ENCODE assay signal across 23 cellular contexts in the genomic region with DNA sequence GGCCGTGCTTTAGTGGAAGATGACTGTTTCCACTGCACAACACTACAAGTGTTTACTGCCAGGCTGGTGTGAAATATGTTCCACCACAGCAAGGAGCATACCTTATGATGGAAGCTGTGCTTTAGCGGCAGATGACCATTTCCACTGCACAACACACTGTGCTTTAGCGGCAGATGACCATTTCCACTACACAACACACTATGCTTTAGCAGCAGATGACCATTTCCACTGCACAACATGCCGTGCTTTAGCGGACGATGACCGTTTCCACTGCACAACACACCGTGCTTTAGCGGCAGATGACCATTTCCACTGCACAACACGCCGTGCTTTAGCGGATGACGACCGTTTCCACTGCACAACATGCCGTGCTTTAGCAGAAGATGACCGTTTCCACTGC. TPM values are rescaled to one million over a fixed set of nuclear protein-coding genes. Genes with fewer than 3 reads are reported as not detected.
DNase-seq lines count a peak whose midpoint lies in the region; ATAC-seq, FAIRE-seq and TF ChIP-seq lines count a peak whose summit lies in the region.
"Had no signal": no experiment of that assay in that cellular context is flagged by ENCODE, and none has a peak within 500 bp of the region (broad histone marks: within the 10 kb centered on the region; RNA-seq: fewer than 3 reads in every experiment).

No MANE protein-coding gene starts in this region.

- 96% methylated on average over 11 of the region's 16 CpGs for WGBS in K562 (ENCODE audit: insufficient coverage, low coverage, missing lambda C conversion rate)
- no CpG with 5 or more reads among the region's 16 CpGs for WGBS in neuronal stem cell (ENCODE audit: extremely low coverage in 2 of 2, insufficient read length in 2 of 2, insufficient replicate concordance in 1 of 2), 2 donors

- TF ChIP-seq POLR2A in K562 (conservative IDR thresholded peaks at IDR 0.05): no peak

- no peak for TF ChIP-seq CTCF in OCI-LY3 (IDR thresholded peaks at IDR 0.05; ENCODE audit: low read depth, low read length)
- no peak for TF ChIP-seq CTCF in K562 (IDR thresholded peaks at IDR 0.05 in 2 of 3, conservative IDR thresholded peaks at IDR 0.05 in 1 of 3; ENCODE audit: insufficient read depth in 2 of 3, low read depth in 1 of 3, low read length in 3 of 3)

- no peak overlapping the region for H3K23ac ChIP-seq in neuronal stem cell (ENCODE audit: low read depth, low read length, poor library complexity)

- peaks cover 20% of the 10 kb centered on the region for H3K4me1 ChIP-seq in OCI-LY3 (ENCODE audit: low read length)
- H3K4me1 ChIP-seq in K562 (replicated peaks in 1 of 2; ENCODE audit: control insufficient read depth in 2 of 2, insufficient read depth in 2 of 2, low read length in 2 of 2): peaks cover 3 to 4% of the 10 kb centered on the region in 2 experiments; a peak in 2 of 5 replicates
- no peaks in the 10 kb centered on the region for H3K4me1 ChIP-seq in neuronal stem cell (ENCODE audit: control insufficient read depth in 2 of 2, insufficient read depth in 1 of 2, low read depth in 1 of 2, low read length in 2 of 2)
- H3K4me1 ChIP-seq: A549; BLaER1 treated with 17β-estradiol and CSF1 and Interleukin-3, amounts not matched to agents 10 nM and 100 nM; Caco-2 had no signal

- H3K79me2 ChIP-seq in OCI-LY3 (ENCODE audit: low read length) (no peaks in the 10 kb centered on the region), K562 (ENCODE audit: control insufficient read depth, insufficient read depth, low read length) (peaks cover 8% of the 10 kb centered on the region)

- no peaks in the 10 kb centered on the region for H3K79me1 ChIP-seq in neuronal stem cell (ENCODE audit: low read depth, low read length)

- intact Hi-C loops in K562 (cut with micrococcal nuclease): no loop called here

- no peak overlapping the region for H4K91ac ChIP-seq in neuronal stem cell (ENCODE audit: low read depth, low read length, poor library complexity)

- H3K14ac ChIP-seq in neuronal stem cell (ENCODE audit: low read length): no peak overlapping the region

- H3K9ac ChIP-seq in OCI-LY3 (ENCODE audit: low read length) (no peak overlapping the region; the same call in 1 of the 2 replicates), K562 (ENCODE audit: insufficient read depth in 1 of 2, low read depth in 2 of 2, low read length in 2 of 2) (no peak overlapping the region), neuronal stem cell (ENCODE audit: low read depth, low read length, poor library complexity) (peak overlapping the region; percentile 70)
- H3K9ac ChIP-seq: BLaER1 treated with 17β-estradiol and CSF1 and Interleukin-3, amounts not matched to agents 10 nM and 100 nM had no signal

- no peak overlapping the region for H2BK120ac ChIP-seq in neuronal stem cell (ENCODE audit: low read depth, low read length)

- FAIRE-seq in K562 (lab: Jason Lieb, UNC): no peak
- FAIRE-seq: A549, D721Med, G401.6, GM12892, GM18507 had no signal

- peak overlapping the region; percentile 26 for H3K4me3 Mint-ChIP-seq in activated T-cell treated with anti-CD3 and anti-CD28 coated beads, Interleukin-2, amount 50 U/mL, for 4 hours
- no peak overlapping the region for H3K4me3 Mint-ChIP-seq in activated T-cell treated with anti-CD3 and anti-CD28 coated beads, Interleukin-2, amount 50 U/mL, for 72 hours
- H3K4me3 Mint-ChIP-seq: B cell; CD8-positive, alpha-beta T cell had no signal

- H3K4me2 ChIP-seq in OCI-LY3 (ENCODE audit: low read length) (no peak overlapping the region), K562 (ENCODE audit: insufficient read depth, low read length) (no peak overlapping the region), neuronal stem cell (ENCODE audit: insufficient read depth, low read length, poor library complexity, severe bottlenecking) (no peak overlapping the region)
- H3K4me2 ChIP-seq: A549; BLaER1 treated with 17β-estradiol and CSF1 and Interleukin-3, amounts not matched to agents 10 nM and 100 nM had no signal

- peaks cover 39% of the 10 kb centered on the region for H3K9me3 ChIP-seq in OCI-LY3 (ENCODE audit: insufficient read depth, low read length)
- peaks cover 3% of the 10 kb centered on the region; the same call in 1 of the 2 replicates for H3K9me3 ChIP-seq in K562 (replicated peaks; ENCODE audit: control insufficient read depth, insufficient read depth, low read depth, low read length)
- H3K9me3 ChIP-seq in neuronal stem cell (replicated peaks in 1 of 2; ENCODE audit: control insufficient read depth in 2 of 2, insufficient read depth in 1 of 2, low read depth in 1 of 2, low read length in 2 of 2): peaks cover 0 to 8% of the 10 kb centered on the region in 2 donors
- H3K9me3 ChIP-seq: Caco-2 had no signal

- H2AFZ ChIP-seq in OCI-LY3 (ENCODE audit: low read depth, low read length): peak overlapping the region; percentile 23; the same call in 1 of the 2 replicates
- H2AFZ ChIP-seq in K562 (ENCODE audit: low read depth, low read length): no peak overlapping the region
- no peak overlapping the region for H2AFZ ChIP-seq in neuronal stem cell (ENCODE audit: low read length)

- TF ChIP-seq EP300 in K562 (IDR thresholded peaks at IDR 0.05; ENCODE audit: low read length): no peak

- H3K9me1 ChIP-seq in K562 (ENCODE audit: control insufficient read depth, insufficient read depth, low read length): no peaks in the 10 kb centered on the region

- POLR2A ChIA-PET in K562 (lab: Yijun Ruan, JAX): no interaction called here

- H3K27me3 Mint-ChIP-seq in activated T-cell treated with anti-CD3 and anti-CD28 coated beads, Interleukin-2, amount 50 U/mL, for 4 hours (ENCODE audit: low read depth): peaks cover 4% of the 10 kb centered on the region
- no peaks in the 10 kb centered on the region for H3K27me3 Mint-ChIP-seq in activated T-cell treated with anti-CD3 and anti-CD28 coated beads, Interleukin-2, amount 50 U/mL, for 72 hours (ENCODE audit: low read depth)
- H3K27me3 Mint-ChIP-seq: CD4-positive, alpha-beta T cell had no signal

- CTCF ChIA-PET in K562 (lab: Yijun Ruan, JAX; ENCODE audit: low intra/inter-chr PET ratio): no interaction called here

- H3K4me1 Mint-ChIP-seq in activated T-cell treated with anti-CD3 and anti-CD28 coated beads, Interleukin-2, amount 50 U/mL, for 4 hours (ENCODE audit: low read depth): peaks cover 14% of the 10 kb centered on the region
- H3K4me1 Mint-ChIP-seq in activated T-cell treated with anti-CD3 and anti-CD28 coated beads, Interleukin-2, amount 50 U/mL, for 72 hours (ENCODE audit: low read depth): peaks cover 10% of the 10 kb centered on the region

- H3K36me3 ChIP-seq in OCI-LY3 (replicated peaks; ENCODE audit: low read depth, low read length) (peaks cover 10% of the 10 kb centered on the region), K562 (ENCODE audit: control insufficient read depth, insufficient read depth, low read length) (peaks cover 12% of the 10 kb centered on the region; the same call in 1 of the 3 replicates), neuronal stem cell (replicated peaks in 1 of 2; ENCODE audit: control insufficient read depth in 2 of 2, insufficient read depth in 2 of 2, low read length in 2 of 2) (peaks cover 0 to 10% of the 10 kb centered on the region in 2 donors)

- H3K4ac ChIP-seq in neuronal stem cell (ENCODE audit: low read length): no peak overlapping the region

- DNase-seq in activated T-cell treated with anti-CD3 and anti-CD28 coated beads, Interleukin-2, amount 50 U/mL, for 4 hours: no peak
- no peak for DNase-seq in activated T-cell treated with anti-CD3 and anti-CD28 coated beads, Interleukin-2, amount 50 U/mL, for 72 hours
- DNase-seq in K562 (ENCODE audit: extremely low read depth in 1 of 4, low spot score in 3 of 4) (no peak), neuronal stem cell (ENCODE audit: low spot score) (no peak), KG1 (lab: John Stamatoyannopoulos, UW) (no peak)
- DNase-seq: AML-193; Caco-2; Calu3; CD4-positive, alpha-beta T cell; CD8-positive, alpha-beta T cell; DMS79 treated with DMSO at 0.1 percent for 48 hours; GF-D8 had no signal

- H3K4me3 ChIP-seq in OCI-LY3 (ENCODE audit: low read length): peak overlapping the region; percentile 29; the same call in 1 of the 2 replicates
- no peak overlapping the region for H3K4me3 ChIP-seq in K562
- H3K4me3 ChIP-seq in neuronal stem cell (ENCODE audit: low read length in 2 of 2): peak overlapping the region in 1 of 2 donors; percentile 10
- H3K4me3 ChIP-seq: A549; BLaER1 treated with 17β-estradiol and CSF1 and Interleukin-3, amounts not matched to agents 10 nM and 100 nM had no signal

- peak overlapping the region; percentile 96 for H3K27ac ChIP-seq in OCI-LY3 (ENCODE audit: low read length)
- no peak overlapping the region for H3K27ac ChIP-seq in K562 (ENCODE audit: extremely low read depth, low read depth, low read length)
- H3K27ac ChIP-seq in neuronal stem cell (replicated peaks; ENCODE audit: low read length): no peak overlapping the region
- H3K27ac ChIP-seq: 22Rv1; A549; BLaER1 treated with 17β-estradiol and CSF1 and Interleukin-3, amounts not matched to agents 10 nM and 100 nM; C4-2B had no signal

- H3K36me3 Mint-ChIP-seq in activated T-cell treated with anti-CD3 and anti-CD28 coated beads, Interleukin-2, amount 50 U/mL, for 4 hours (ENCODE audit: insufficient read depth): peaks cover 42% of the 10 kb centered on the region
- H3K36me3 Mint-ChIP-seq in activated T-cell treated with anti-CD3 and anti-CD28 coated beads, Interleukin-2, amount 50 U/mL, for 72 hours (ENCODE audit: insufficient read depth in 2 of 2): peaks cover 45 to 48% of the 10 kb centered on the region in 2 donors

- H4K20me1 ChIP-seq in OCI-LY3 (ENCODE audit: insufficient read depth, low read length) (no peaks in the 10 kb centered on the region), K562 (replicated peaks; ENCODE audit: control insufficient read depth, insufficient read depth, low read length) (no peaks in the 10 kb centered on the region)
- H4K20me1 ChIP-seq: BLaER1 treated with 17β-estradiol and CSF1 and Interleukin-3, amounts not matched to agents 10 nM and 100 nM had no signal

- no peak overlapping the region for H2BK15ac ChIP-seq in neuronal stem cell (ENCODE audit: low read length)

- H3K9me3 Mint-ChIP-seq in activated T-cell treated with anti-CD3 and anti-CD28 coated beads, Interleukin-2, amount 50 U/mL, for 4 hours: peaks cover 31% of the 10 kb centered on the region
- H3K9me3 Mint-ChIP-seq in activated T-cell treated with anti-CD3 and anti-CD28 coated beads, Interleukin-2, amount 50 U/mL, for 72 hours: peaks cover 9 to 25% of the 10 kb centered on the region in 2 donors

- in situ Hi-C loops in K562 (cut with MboI): no loop called here

- H2BK12ac ChIP-seq in neuronal stem cell (ENCODE audit: low read length): peak overlapping the region; percentile 41

- no peak overlapping the region for H2BK5ac ChIP-seq in neuronal stem cell (ENCODE audit: low read length)

- H3K27me3 ChIP-seq in OCI-LY3 (ENCODE audit: low read depth, low read length): no peaks in the 10 kb centered on the region
- H3K27me3 ChIP-seq in K562 (ENCODE audit: control insufficient read depth in 2 of 2, insufficient read depth in 2 of 2, low read length in 2 of 2): no peaks in the 10 kb centered on the region
- no peaks in the 10 kb centered on the region for H3K27me3 ChIP-seq in neuronal stem cell (ENCODE audit: control insufficient read depth in 3 of 3, insufficient read depth in 3 of 3, low read depth in 1 of 3, low read length in 3 of 3)
- H3K27me3 ChIP-seq: BLaER1 treated with 17β-estradiol and CSF1 and Interleukin-3, amounts not matched to agents 10 nM and 100 nM had no signal

- TF ChIP-seq RAD21 in K562 (CRISPR knock-in tag; conservative IDR thresholded peaks at IDR 0.05 in 1 of 2, IDR thresholded peaks at IDR 0.05 in 1 of 2): no peak

- no peak overlapping the region for H2AK5ac ChIP-seq in neuronal stem cell (ENCODE audit: low read depth, low read length)

- no peak for ATAC-seq in activated T-cell treated with anti-CD3 and anti-CD28 coated beads, Interleukin-2, amount 50 U/mL, for 4 hours
- no peak for ATAC-seq in activated T-cell treated with anti-CD3 and anti-CD28 coated beads, Interleukin-2, amount 50 U/mL, for 72 hours (replicated peaks in 1 of 2)
- ATAC-seq in K562 (no peak), HG02798 (IDR thresholded peaks at IDR 0.05; ENCODE audit: poor library complexity, unreplicated experiment) (no peak)
- ATAC-seq: A549; CD8-positive, alpha-beta T cell had no signal

- no TSS peak for BruUV-seq in K562 (replicated peaks; lab: Mats Ljungman, UMichigan)

- no peak overlapping the region for H3K18ac ChIP-seq in neuronal stem cell (ENCODE audit: low read length)

- no peak overlapping the region for H4K8ac ChIP-seq in neuronal stem cell (ENCODE audit: low read depth, low read length)

- H3K27ac Mint-ChIP-seq in activated T-cell treated with anti-CD3 and anti-CD28 coated beads, Interleukin-2, amount 50 U/mL, for 72 hours: no peak overlapping the region
- H3K27ac Mint-ChIP-seq: B cell; CD4-positive, alpha-beta T cell; CD8-positive, alpha-beta T cell had no signal

RNA-seq across cellular contexts. Expression of a gene that starts 2.8 kb away (rescaled TPM):
- 1 to 10 TPM; 4.8 to 6.5 (median 6.0) TPM for total RNA-seq in activated T-cell treated with anti-CD3 and anti-CD28 coated beads, Interleukin-2, amount 50 U/mL, for 4 hours
- 10 to 100 TPM; 19.2 to 24.3 TPM for total RNA-seq in activated T-cell treated with anti-CD3 and anti-CD28 coated beads, Interleukin-2, amount 50 U/mL, for 72 hours
- 21.2 and 56.4 TPM in 2 replicates for total RNA-seq in K562 (2011; cell fraction: chromatin; rRNA removed; ENCODE audit: low replicate concordance)
- 17.0 and 21.8 TPM in 2 replicates for total RNA-seq in K562 (2011; cell fraction: nucleolus; rRNA removed)
- total RNA-seq in K562 (2011; cell fraction: nucleoplasm; rRNA removed): 42.1 and 50.3 TPM in 2 replicates
- total RNA-seq in K562 (2014; rRNA removed): 6.0 and 7.4 TPM in 2 replicates
- 11.0 and 12.4 TPM in 2 replicates for total RNA-seq in K562 (2014; rRNA removed; fragmentation: Illumina TruSeq; extraction: Trizol)
- total RNA-seq in K562 (2015; rRNA removed; fragmentation: Illumina TruSeq; extraction: Trizol): 10.1 and 11.0 TPM in 2 replicates
- 8.2 and 10.0 TPM in 2 replicates for total RNA-seq in K562 (2021)
- polyA plus RNA-seq in K562 (2011; rRNA removed): 23.2 and 24.2 TPM in 2 replicates
- polyA plus RNA-seq in K562 (2011; cell fraction: cytosol; rRNA removed): 6.2 and 16.5 TPM in 2 replicates
- polyA plus RNA-seq in K562 (2011; cell fraction: nucleus; rRNA removed): 17.9 and 25.8 TPM in 2 replicates
- 5.4 and 8.5 TPM in 2 replicates for polyA plus RNA-seq in K562 (2012)
- polyA plus RNA-seq in K562 (2014; fragmentation: Illumina TruSeq; extraction: Trizol): 7.6 and 8.7 TPM in 2 replicates
- polyA plus RNA-seq in K562 (2014; fragmentation: Nextera tagmentation; extraction: Ambion mirVana): 1 to 10 TPM; 3.6 to 5.0 TPM
- polyA plus RNA-seq in K562 (2014; rRNA removed): 5.4 and 8.8 TPM in 2 replicates
- 28.5 and 31.8 TPM in 2 replicates for polyA minus RNA-seq in K562 (2011; rRNA and poly(A)+ RNA removed)
- polyA minus RNA-seq in K562 (2011; cell fraction: cytosol; rRNA and poly(A)+ RNA removed): 3.9 and 4.5 TPM in 2 replicates
- 19.4 and 31.1 TPM in 2 replicates for polyA minus RNA-seq in K562 (2011; cell fraction: nucleus; rRNA and poly(A)+ RNA removed)
- 8.5 TPM for polyA plus RNA-seq in neuronal stem cell (2013, experiment 1 of 2)
- polyA plus RNA-seq in neuronal stem cell (2013, experiment 2 of 2): 8.2 TPM
